8 cellular contexts compared by ENCODE assay signal in the genomic region with DNA sequence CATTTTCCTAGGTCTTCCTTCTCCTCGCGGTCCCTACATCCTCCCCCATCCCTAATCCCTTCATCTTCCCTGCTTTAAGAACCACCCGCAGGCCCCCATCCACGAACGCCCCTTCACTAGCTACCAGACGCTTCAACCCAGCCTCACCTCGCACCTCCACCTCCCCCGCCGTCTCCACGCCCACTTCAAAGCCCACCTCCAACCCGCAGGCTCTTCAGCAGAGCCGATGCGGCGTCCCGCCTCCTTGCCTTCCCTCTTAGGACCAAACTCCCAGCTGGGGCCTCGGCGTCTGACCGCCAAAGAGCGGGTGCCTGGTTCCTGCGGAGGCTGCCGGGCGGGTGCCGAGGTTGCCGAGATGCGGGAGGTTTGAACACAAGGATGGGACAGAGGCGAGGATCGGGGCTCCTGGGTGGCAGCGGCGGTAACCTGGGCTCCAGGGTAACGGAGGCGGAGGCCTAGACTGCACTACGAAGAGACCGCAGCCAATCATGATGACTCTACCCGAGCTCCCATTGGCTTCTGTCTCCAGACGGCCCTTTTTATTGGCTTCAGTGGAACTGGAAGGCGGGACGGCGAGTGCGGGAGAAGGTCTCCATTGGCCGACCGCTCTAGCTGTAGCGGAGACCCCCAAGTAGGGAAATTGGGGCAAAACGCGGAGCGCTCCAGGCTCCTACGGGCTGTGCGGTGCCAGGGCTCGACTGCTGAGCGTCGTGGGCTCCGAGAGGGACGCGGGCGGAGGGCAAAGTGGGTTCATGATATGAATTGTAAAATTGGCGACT.
A peak's percentile ranks its signal among the peaks of the same experiment; 100 is the strongest.
DNase-seq lines count a peak whose midpoint lies in the region; ATAC-seq, FAIRE-seq and TF ChIP-seq lines count a peak whose summit lies in the region.

A gene (minus strand): TSS at position 462 of the 779 bp plus-strand sequence. CDS start 18,536 bp downstream, outside the sequence.

- peak; percentile 100 for ATAC-seq in HG03045 (IDR thresholded peaks at IDR 0.05; ENCODE audit: unreplicated experiment)

- peaks cover 2% of the 10 kb centered on the region for H3K36me3 ChIP-seq in WERI-Rb-1

- H3K27me3 ChIP-seq in WERI-Rb-1 (ENCODE audit: insufficient read depth, low read depth, severe bottlenecking) = no peaks in the 10 kb centered on the region

- FAIRE-seq in A204.1 (lab: Jason Lieb, UNC) = peak; percentile 90

- no peak for TF ChIP-seq CTCF in WERI-Rb-1 (IDR thresholded peaks at IDR 0.05; ENCODE audit: low read depth, low read length)

- DNase-seq in NCI-H2107 (lab: John Stamatoyannopoulos, UW) (peak; percentile 93), WERI-Rb-1 (peak; percentile 95), iPS-NIHi7 (ENCODE audit: extremely low spot score) (peak; percentile 90)
- DNase-seq in central memory CD4-positive, alpha-beta T cell = peak; percentile 82

- H3K27ac ChIP-seq in WERI-Rb-1 (peak within 1 kb of the TSS; percentile 86), skin epidermis (peak within 1 kb of the TSS in 20 of 21 experiments; percentile 40 to 90 (median 78))

- peak; percentile 57 for TF ChIP-seq POLR2A in GM18526 (IDR thresholded peaks at IDR 0.05; ENCODE audit: extremely low read depth, insufficient read length)

- peak within 1 kb of the TSS; percentile 91 for H3K4me3 ChIP-seq in WERI-Rb-1 (ENCODE audit: low read depth, low read length)
- H3K4me3 ChIP-seq in skin epidermis = peak within 1 kb of the TSS; percentile 60 to 82 (median 63)

- H3K9me3 ChIP-seq in WERI-Rb-1 (ENCODE audit: severe bottlenecking) = no peaks in the 10 kb centered on the region

Comparison
In these comparisons a context has a peak if more than half of its experiments do, and no peak if none do; other contexts are left out.
1. Peak in every context shown above with its lines: DNase-seq, ATAC-seq, H3K4me3 ChIP-seq and H3K27ac ChIP-seq.